ENCODE assay signal across 9 cellular contexts in genomic region chr2:65434592-65435241, GRCh38. TPM values are rescaled to one million over a fixed set of nuclear protein-coding genes. Genes with fewer than 3 reads are reported as not detected.
A peak's percentile ranks its signal among the peaks of the same experiment; 100 is the strongest.
DNase-seq lines count a peak whose midpoint lies in the region; ATAC-seq, FAIRE-seq and TF ChIP-seq lines count a peak whose summit lies in the region.
"Had no signal": no experiment of that assay in that cellular context is flagged by ENCODE, and none has a peak within 500 bp of the region (broad histone marks: within the 10 kb centered on the region; RNA-seq: fewer than 3 reads in every experiment).

No MANE protein-coding gene starts in this region.

- peaks cover 70% of the 10 kb centered on the region for H3K27me3 Mint-ChIP-seq in CD4-positive, alpha-beta T cell
- H3K27me3 Mint-ChIP-seq in neural crest cell (ENCODE audit: low read depth): no peaks in the 10 kb centered on the region

- H3K9ac ChIP-seq in HUES48 (ENCODE audit: low read depth, low read length) (no peak overlapping the region), K562 (ENCODE audit: insufficient read depth in 1 of 2, low read depth in 2 of 2, low read length in 2 of 2) (peak overlapping the region; percentile 47 to 78; a peak in 2 of 4 replicates)

- TF ChIP-seq POLR2A in K562 (conservative IDR thresholded peaks at IDR 0.05): no peak

- TF ChIP-seq CTCF in CD4-positive, alpha-beta T cell (IDR thresholded peaks at IDR 0.05): no peak
- TF ChIP-seq CTCF in K562 (IDR thresholded peaks at IDR 0.05 in 2 of 3, conservative IDR thresholded peaks at IDR 0.05 in 1 of 3; ENCODE audit: insufficient read depth in 2 of 3, low read depth in 1 of 3, low read length in 3 of 3) (no peak), neural crest cell (conservative IDR thresholded peaks at IDR 0.05) (no peak), pancreas (IDR thresholded peaks at IDR 0.05) (no peak)

- no peak overlapping the region for H3K27ac Mint-ChIP-seq in CD4-positive, alpha-beta T cell
- no peak overlapping the region for H3K27ac Mint-ChIP-seq in neural crest cell (ENCODE audit: unreplicated experiment)
- H3K27ac Mint-ChIP-seq: stimulated activated naive B cell treated with anti-CD40 and anti-IgM and Interleukin-4, amounts not matched to agents 10 μg/mL and 1 μg/mL and 100 μg/mL, for 72 hours had no signal

- intact Hi-C loops in CD4-positive, alpha-beta T cell (cut with DNase I, micrococcal nuclease): loop anchor here (5.0 to 10.0 kb wide), 3 partner anchors 167 to 1590 kb away; partner anchors contain the start of genes ACTR2 (in 1 of the 2) and UGP2 (in 1 of the 2)
- intact Hi-C loops in K562 (cut with micrococcal nuclease) (loop anchor here (2.0 to 10.0 kb wide), 2 partner anchors 170 to 370 kb away; no protein-coding TSS in a partner anchor), pancreas (cut with DNase I) (loop anchor here in 1 of 3 donors (10.0 kb wide), 2 partner anchors 50 to 120 kb away; no protein-coding TSS in a partner anchor)

- H3K36me3 Mint-ChIP-seq in CD4-positive, alpha-beta T cell (ENCODE audit: low read depth): peaks cover 15% of the 10 kb centered on the region
- H3K36me3 Mint-ChIP-seq in neural crest cell (ENCODE audit: low read depth): no peaks in the 10 kb centered on the region
- H3K36me3 Mint-ChIP-seq: stimulated activated naive B cell treated with anti-CD40 and anti-IgM and Interleukin-4, amounts not matched to agents 10 μg/mL and 1 μg/mL and 100 μg/mL, for 72 hours had no signal

- H3K4me1 Mint-ChIP-seq in CD4-positive, alpha-beta T cell (ENCODE audit: low read depth): peaks cover 23% of the 10 kb centered on the region
- H3K4me1 Mint-ChIP-seq in neural crest cell: peaks cover 62% of the 10 kb centered on the region

- POLR2A ChIA-PET in CD4-positive, alpha-beta T cell (lab: Charles Lee): no interaction called here
- POLR2A ChIA-PET in K562 (lab: Yijun Ruan, JAX): interaction anchor here (0.5 to 3.6 kb wide), 11 partner anchors 8 to 313 kb away, joined by 3 to 21 read pairs (median 3); no protein-coding TSS in a partner anchor

- H3K36me3 ChIP-seq in HUES48 (ENCODE audit: control insufficient read depth, insufficient read depth, low read length): no peaks in the 10 kb centered on the region
- H3K36me3 ChIP-seq in K562 (ENCODE audit: control insufficient read depth, insufficient read depth, low read length): peaks cover 5% of the 10 kb centered on the region; the same call in 1 of the 3 replicates
- no peaks in the 10 kb centered on the region for H3K36me3 ChIP-seq in pancreas

- H3K4me1 ChIP-seq in HUES48 (ENCODE audit: control insufficient read depth, insufficient read depth, low read length) (peaks cover 44% of the 10 kb centered on the region), K562 (replicated peaks in 1 of 2; ENCODE audit: control insufficient read depth in 2 of 2, insufficient read depth in 2 of 2, low read length in 2 of 2) (peaks cover 30 to 59% of the 10 kb centered on the region in 2 experiments; a peak in 4 of 5 replicates), pancreas (peaks cover 8 to 11% (median 11%) of the 10 kb centered on the region in 3 donors)

- FAIRE-seq in K562 (lab: Jason Lieb, UNC) (no peak), pancreas (lab: Jason Lieb, UNC) (no peak)

- no peak overlapping the region for H3K27ac ChIP-seq in CD4-positive, alpha-beta T cell (ENCODE audit: low read depth, low read length)
- H3K27ac ChIP-seq in HUES48 (ENCODE audit: low read depth, low read length) (peak overlapping the region; percentile 42), K562 (ENCODE audit: extremely low read depth, low read depth, low read length) (no peak overlapping the region; the same call in 2 of the 3 replicates), pancreas (peak overlapping the region in 1 of 4 donors; percentile 98)

- no TSS peak for BruUV-seq in K562 (replicated peaks; lab: Mats Ljungman, UMichigan)

- no peak for DNase-seq in CD4-positive, alpha-beta T cell
- DNase-seq in K562 (ENCODE audit: extremely low read depth in 1 of 4, low spot score in 3 of 4) (no peak), neural crest cell (ENCODE audit: low read depth, low spot score) (no peak), pancreas (no peak), SKM-1 (lab: John Stamatoyannopoulos, UW; ENCODE audit: unreplicated experiment) (no peak), NCI-H2029 treated with DMSO at 0.1 percent for 48 hours (lab: John Stamatoyannopoulos, UW) (no peak), COLO829 (ENCODE audit: low spot score) (no peak)

- in situ Hi-C loops in K562 (cut with MboI): no loop called here

- no peak for TF ChIP-seq RAD21 in K562 (CRISPR knock-in tag; conservative IDR thresholded peaks at IDR 0.05 in 1 of 2, IDR thresholded peaks at IDR 0.05 in 1 of 2)

- H3K79me2 ChIP-seq in K562 (ENCODE audit: control insufficient read depth, insufficient read depth, low read length): peaks cover 42% of the 10 kb centered on the region

- H3K27me3 ChIP-seq in CD4-positive, alpha-beta T cell (ENCODE audit: control insufficient read depth, insufficient read depth, low read length): peaks cover 48% of the 10 kb centered on the region
- H3K27me3 ChIP-seq in HUES48 (ENCODE audit: control insufficient read depth, insufficient read depth, low read length): peaks cover 39% of the 10 kb centered on the region
- no peaks in the 10 kb centered on the region for H3K27me3 ChIP-seq in K562 (ENCODE audit: control insufficient read depth in 2 of 2, insufficient read depth in 2 of 2, low read length in 2 of 2)
- no peaks in the 10 kb centered on the region for H3K27me3 ChIP-seq in pancreas

- H3K4me3 ChIP-seq in HUES48 (ENCODE audit: low read depth, low read length) (peak overlapping the region; percentile 7; the same call in 1 of the 2 replicates), K562 (0 out of 2 replicates have a peak overlapping the region, but pooled peaks have one; percentile 65), pancreas (no peak overlapping the region)

- ATAC-seq in CD4-positive, alpha-beta T cell (ENCODE audit: poor library complexity): no peak
- ATAC-seq in K562 (no peak), pancreas (no peak)

- no peaks in the 10 kb centered on the region for H3K9me3 ChIP-seq in CD4-positive, alpha-beta T cell (ENCODE audit: control insufficient read depth, low read length)
- H3K9me3 ChIP-seq in HUES48 (ENCODE audit: control insufficient read depth, insufficient read depth, low read length) (no peaks in the 10 kb centered on the region), K562 (replicated peaks; ENCODE audit: control insufficient read depth, insufficient read depth, low read depth, low read length) (no peaks in the 10 kb centered on the region), pancreas (no peaks in the 10 kb centered on the region)

- peaks cover 5% of the 10 kb centered on the region for H3K9me1 ChIP-seq in K562 (ENCODE audit: control insufficient read depth, insufficient read depth, low read length)

- TF ChIP-seq EP300 in K562 (IDR thresholded peaks at IDR 0.05; ENCODE audit: low read length): no peak

- CTCF ChIA-PET in CD4-positive, alpha-beta T cell (lab: Charles Lee): no interaction called here
- CTCF ChIA-PET in K562 (lab: Yijun Ruan, JAX; ENCODE audit: low intra/inter-chr PET ratio): no interaction called here

- no peaks in the 10 kb centered on the region for H3K9me3 Mint-ChIP-seq in CD4-positive, alpha-beta T cell
- H3K9me3 Mint-ChIP-seq in neural crest cell: no peaks in the 10 kb centered on the region
- H3K9me3 Mint-ChIP-seq: stimulated activated naive B cell treated with anti-CD40 and anti-IgM and Interleukin-4, amounts not matched to agents 10 μg/mL and 1 μg/mL and 100 μg/mL, for 72 hours had no signal

- H3K4me2 ChIP-seq in K562 (ENCODE audit: insufficient read depth, low read length): peak overlapping the region; percentile 87; the same call in 1 of the 2 replicates

- peaks cover 10% of the 10 kb centered on the region for H4K20me1 ChIP-seq in K562 (replicated peaks; ENCODE audit: control insufficient read depth, insufficient read depth, low read length)

- peak overlapping the region; percentile 71 for H3K4me3 Mint-ChIP-seq in CD4-positive, alpha-beta T cell
- peak overlapping the region; percentile 97 for H3K4me3 Mint-ChIP-seq in neural crest cell

- H2AFZ ChIP-seq in K562 (ENCODE audit: low read depth, low read length): peak overlapping the region; percentile 75; the same call in 1 of the 2 replicates

- 36% methylated on average over 3 of the region's 3 CpGs for WGBS in K562 (ENCODE audit: insufficient coverage, low coverage, missing lambda C conversion rate)
- WGBS in pancreas, 2 donors: 43 to 53% methylated on average over 3 of the region's 3 CpGs

TF ChIP-seq in K562, 482 proteins besides CTCF, POLR2A, EP300 and RAD21:
- TF ChIP-seq RFX1 (IDR thresholded peaks at IDR 0.05) (peak; percentile 62; the same call in 1 of the 2 replicates), NFIX (CRISPR knock-in tag; IDR thresholded peaks at IDR 0.05; ENCODE audit: low read depth) (no peak)

RNA-seq across cellular contexts. Expression of gene SPRED2, which starts 2.3 kb away (rescaled TPM):
- 1 to 10 TPM; 2.5 to 2.8 TPM for total RNA-seq in CD4-positive, alpha-beta T cell
- 32.9 and 55.4 TPM in 2 replicates for total RNA-seq in K562 (2011; cell fraction: chromatin; rRNA removed; ENCODE audit: low replicate concordance)
- total RNA-seq in K562 (2011; cell fraction: nucleolus; rRNA removed): 16.8 and 20.1 TPM in 2 replicates
- 32.7 and 48.2 TPM in 2 replicates for total RNA-seq in K562 (2011; cell fraction: nucleoplasm; rRNA removed)
- total RNA-seq in K562 (2014; rRNA removed) (7.8 and 9.5 TPM in 2 replicates), K562 (2014; rRNA removed; fragmentation: Illumina TruSeq; extraction: Trizol) (14.1 and 14.8 TPM in 2 replicates), K562 (2015; rRNA removed; fragmentation: Illumina TruSeq; extraction: Trizol) (10.2 and 10.7 TPM in 2 replicates), K562 (2021) (42.6 and 50.8 TPM in 2 replicates), neural crest cell (55.4 and 55.8 TPM in 2 replicates), pancreas (10 to 100 TPM; 13.8 to 20.0 (median 16.3) TPM)
- polyA plus RNA-seq in K562 (2011; rRNA removed) (15.3 and 16.5 TPM in 2 replicates), K562 (2014; fragmentation: Illumina TruSeq; extraction: Trizol) (40.9 and 42.6 TPM in 2 replicates), K562 (2014; fragmentation: Nextera tagmentation; extraction: Ambion mirVana) (1 to 10 TPM; 4.6 to 6.4 TPM), K562 (2014; rRNA removed) (17.9 and 21.2 TPM in 2 replicates), pancreas (10 to 100 TPM in 1 of 2 donors, 1 to 10 TPM in 1; 6.2 to 12.2 TPM)
- polyA plus RNA-seq in K562 (2011; cell fraction: cytosol; rRNA removed): 18.1 and 23.5 TPM in 2 replicates
- polyA plus RNA-seq in K562 (2011; cell fraction: nucleus; rRNA removed): 20.4 and 30.3 TPM in 2 replicates
- 22.1 and 26.6 TPM in 2 replicates for polyA plus RNA-seq in K562 (2012)
- 16.7 and 18.3 TPM in 2 replicates for polyA minus RNA-seq in K562 (2011; rRNA and poly(A)+ RNA removed)
- 22.5 and 22.8 TPM in 2 replicates for polyA minus RNA-seq in K562 (2011; cell fraction: cytosol; rRNA and poly(A)+ RNA removed)
- polyA minus RNA-seq in K562 (2011; cell fraction: nucleus; rRNA and poly(A)+ RNA removed): 6.9 and 9.3 TPM in 2 replicates

Comparison
In these comparisons a context has a peak if more than half of its experiments do, and no peak if none do; other contexts are left out.
1. H3K4me3 ChIP-seq: peak in HUES48 (single experiment) and K562 (single experiment); none in pancreas (0 of 4).